In genomic region chr1:184419734-184420161, GRCh38 we compare ENCODE assay signal across 15 cellular contexts. TPM values are rescaled to one million over a fixed set of nuclear protein-coding genes. Genes with fewer than 3 reads are reported as not detected.
DNase-seq lines count a peak whose midpoint lies in the region; ATAC-seq, FAIRE-seq and TF ChIP-seq lines count a peak whose summit lies in the region.
"Had no signal": no experiment of that assay in that cellular context is flagged by ENCODE, and none has a peak within 500 bp of the region (broad histone marks: within the 10 kb centered on the region; RNA-seq: fewer than 3 reads in every experiment).

No MANE protein-coding gene starts in this region.

- no peaks in the 10 kb centered on the region for H3K36me3 Mint-ChIP-seq in activated T-cell treated with anti-CD3 and anti-CD28 coated beads, Interleukin-2, amount 50 U/mL, for 72 hours (ENCODE audit: insufficient read depth in 2 of 2)

- peaks cover 6% of the 10 kb centered on the region for H3K27me3 Mint-ChIP-seq in activated T-cell treated with anti-CD3 and anti-CD28 coated beads, Interleukin-2, amount 50 U/mL, for 72 hours (ENCODE audit: low read depth)

- no peak overlapping the region for H3K27ac Mint-ChIP-seq in activated T-cell treated with anti-CD3 and anti-CD28 coated beads, Interleukin-2, amount 50 U/mL, for 72 hours
- H3K27ac Mint-ChIP-seq: activated T-helper 2 cell treated with anti-CD3 and anti-CD28 coated beads, Interferon-gamma antibody, Interleukin-2, Interleukin-4, amounts not matched to agents 10 μg/mL and 5 μg/mL and 100 μg/mL, durations not matched to agents 14 hours and 24 hours and 36 hours had no signal

- H3K27ac ChIP-seq in skeletal muscle tissue (ENCODE audit: low read depth, low read length) (peak overlapping the region; percentile 17), caudate nucleus (ENCODE audit: low read depth, low read length) (no peak overlapping the region)
- H3K27ac ChIP-seq: body of pancreas, PC-9, right atrium auricular region had no signal

- no peaks in the 10 kb centered on the region for H3K4me1 Mint-ChIP-seq in activated T-cell treated with anti-CD3 and anti-CD28 coated beads, Interleukin-2, amount 50 U/mL, for 72 hours (ENCODE audit: low read depth)

- no peak for TF ChIP-seq POLR2A in H54 (IDR thresholded peaks at IDR 0.05; ENCODE audit: low read depth, low read length)

- H3K4me3 ChIP-seq in foreskin fibroblast (ENCODE audit: low read depth in 1 of 2, low read length in 2 of 2) = no peak overlapping the region
- no peak overlapping the region for H3K4me3 ChIP-seq in skeletal muscle tissue (ENCODE audit: low read length in 3 of 3)
- H3K4me3 ChIP-seq: body of pancreas, PC-9, right atrium auricular region had no signal

- DNase-seq in H54 (ENCODE audit: insufficient read length, low spot score) (peak; percentile 7), RPMI7951 (ENCODE audit: low read depth) (peak; percentile 62), foreskin fibroblast (peak; percentile 39 to 44), caudate nucleus (lab: John Stamatoyannopoulos, UW) (no peak), NCI-H1436 treated with DMSO at 0.1 percent for 48 hours (lab: John Stamatoyannopoulos, UW) (no peak)
- no peak for DNase-seq in activated T-cell treated with anti-CD3 and anti-CD28 coated beads, Interleukin-2, amount 50 U/mL, for 72 hours
- no peak for DNase-seq in effector CD8-positive, alpha-beta T cell (lab: John Stamatoyannopoulos, UW)
- DNase-seq: body of pancreas, NCI-H1092 treated with DMSO at 0.1 percent for 48 hours, NCI-H2227 treated with DMSO at 0.1 percent for 48 hours had no signal

- H3K9ac ChIP-seq in skeletal muscle tissue (ENCODE audit: low read depth in 1 of 3, low read length in 3 of 3) = no peak overlapping the region

- no peak for TF ChIP-seq CTCF in foreskin fibroblast (IDR thresholded peaks at IDR 0.05; ENCODE audit: low read depth, low read length)

- H3K27me3 ChIP-seq in skeletal muscle tissue (ENCODE audit: control insufficient read depth in 3 of 3, insufficient read depth in 3 of 3, low read length in 3 of 3) = no peaks in the 10 kb centered on the region
- H3K27me3 ChIP-seq: body of pancreas, right atrium auricular region had no signal

- FAIRE-seq in H54 (lab: Jason Lieb, UNC) = no peak
- FAIRE-seq: endometrium had no signal

- H3K36me3 ChIP-seq in skeletal muscle tissue (ENCODE audit: control insufficient read depth in 3 of 3, insufficient read depth in 3 of 3, low read length in 3 of 3) = no peaks in the 10 kb centered on the region
- H3K36me3 ChIP-seq: right atrium auricular region had no signal

- peaks cover 35 to 59% (median 38%) of the 10 kb centered on the region in 3 donors for H3K4me1 ChIP-seq in skeletal muscle tissue (ENCODE audit: control insufficient read depth in 3 of 3, insufficient read depth in 3 of 3, low read length in 3 of 3)

- H3K9me3 Mint-ChIP-seq in activated T-cell treated with anti-CD3 and anti-CD28 coated beads, Interleukin-2, amount 50 U/mL, for 72 hours = no peaks in the 10 kb centered on the region
- H3K9me3 Mint-ChIP-seq: activated T-helper 2 cell treated with anti-CD3 and anti-CD28 coated beads, Interferon-gamma antibody, Interleukin-2, Interleukin-4, amounts not matched to agents 10 μg/mL and 5 μg/mL and 100 μg/mL, durations not matched to agents 14 hours and 24 hours and 36 hours had no signal

- no peak for ATAC-seq in activated T-cell treated with anti-CD3 and anti-CD28 coated beads, Interleukin-2, amount 50 U/mL, for 72 hours (replicated peaks in 1 of 2)
- ATAC-seq: body of pancreas had no signal

- no peak overlapping the region for H3K4me3 Mint-ChIP-seq in activated T-cell treated with anti-CD3 and anti-CD28 coated beads, Interleukin-2, amount 50 U/mL, for 72 hours

- H3K9me3 ChIP-seq in skeletal muscle tissue (ENCODE audit: control insufficient read depth in 3 of 3, low read length in 3 of 3) = no peaks in the 10 kb centered on the region
- H3K9me3 ChIP-seq: body of pancreas, right atrium auricular region had no signal

RNA-seq across cellular contexts. Expression of gene C1orf21, which starts 32.9 kb away (rescaled TPM):
- 16.4 and 20.1 TPM in 2 replicates for total RNA-seq in RPMI7951 (2014; rRNA removed; shearing (Covaris generic))
- 16.7 TPM for total RNA-seq in skeletal muscle tissue
- total RNA-seq in activated T-cell treated with anti-CD3 and anti-CD28 coated beads, Interleukin-2, amount 50 U/mL, for 72 hours = 1 to 10 TPM; 3.0 to 4.6 TPM

Comparison
In these comparisons a context has a peak if more than half of its experiments do, and no peak if none do; other contexts are left out.
1. DNase-seq: peak in H54 (single experiment), RPMI7951 (single experiment) and foreskin fibroblast (2 of 2); none in activated T-cell treated with anti-CD3 and anti-CD28 coated beads, Interleukin-2, amount 50 U/mL, for 72 hours (0 of 2), caudate nucleus (0 of 61), NCI-H1436 treated with DMSO at 0.1 percent for 48 hours (single experiment) and effector CD8-positive, alpha-beta T cell (single experiment).